In genomic region chr17:17779015-17779611, GRCh38 we compare ENCODE assay signal across 15 cellular contexts. TPM values are rescaled to one million over a fixed set of nuclear protein-coding genes. Genes with fewer than 3 reads are reported as not detected.
DNase-seq lines count a peak whose midpoint lies in the region; ATAC-seq, FAIRE-seq and TF ChIP-seq lines count a peak whose summit lies in the region.
"Had no signal": no experiment of that assay in that cellular context is flagged by ENCODE, and none has a peak within 500 bp of the region (broad histone marks: within the 10 kb centered on the region; RNA-seq: fewer than 3 reads in every experiment).

No MANE protein-coding gene starts in this region.

- no peak overlapping the region for H3K4me3 Mint-ChIP-seq in natural killer cell treated with Interleukin-12 subunit alpha and Interleukin-12 subunit beta and Interleukin-15 and Interleukin-18, amount 100 ng/mL, for 72 hours
- H3K4me3 Mint-ChIP-seq: activated CD4-positive, alpha-beta T cell treated with anti-CD3 and anti-CD28 coated beads, Interleukin-2, amount 10 ng/mL, durations not matched to agents 7 days and 5 days; naive thymus-derived CD8-positive, alpha-beta T cell; stimulated activated effector memory CD8-positive, alpha-beta T cell treated with anti-CD3 and anti-CD28 coated beads, Interleukin-12 subunit alpha, Interleukin-12 subunit beta, amount 100 ng/mL, for 72 hours had no signal

- H3K27ac ChIP-seq in kidney (ENCODE audit: low read depth in 2 of 2, low read length in 2 of 2) = peak overlapping the region; percentile 22 to 85
- H3K27ac ChIP-seq: GM23248 had no signal

- no peaks in the 10 kb centered on the region for H3K9me3 ChIP-seq in kidney (ENCODE audit: control insufficient read depth in 1 of 2, low read length in 2 of 2)

- H3K27ac Mint-ChIP-seq in natural killer cell treated with Interleukin-12 subunit alpha and Interleukin-12 subunit beta and Interleukin-15 and Interleukin-18, amount 100 ng/mL, for 72 hours = no peak overlapping the region
- H3K27ac Mint-ChIP-seq: activated CD4-positive, alpha-beta T cell treated with anti-CD3 and anti-CD28 coated beads, Interleukin-2, amount 10 ng/mL, durations not matched to agents 7 days and 5 days; stimulated activated effector memory CD8-positive, alpha-beta T cell treated with anti-CD3 and anti-CD28 coated beads, Interleukin-12 subunit alpha, Interleukin-12 subunit beta, amount 100 ng/mL, for 72 hours had no signal

- H3K9me3 Mint-ChIP-seq in natural killer cell treated with Interleukin-12 subunit alpha and Interleukin-12 subunit beta and Interleukin-15 and Interleukin-18, amount 100 ng/mL, for 72 hours = no peaks in the 10 kb centered on the region
- H3K9me3 Mint-ChIP-seq: activated CD4-positive, alpha-beta T cell treated with anti-CD3 and anti-CD28 coated beads, Interleukin-2, amount 10 ng/mL, durations not matched to agents 7 days and 5 days; naive thymus-derived CD8-positive, alpha-beta T cell; stimulated activated effector memory CD8-positive, alpha-beta T cell treated with anti-CD3 and anti-CD28 coated beads, Interleukin-12 subunit alpha, Interleukin-12 subunit beta, amount 100 ng/mL, for 72 hours had no signal

- no peak overlapping the region for H3K9ac ChIP-seq in kidney (ENCODE audit: low read length in 2 of 2)
- H3K9ac ChIP-seq: GM23248 had no signal

- peaks cover 5 to 7% of the 10 kb centered on the region in 2 donors for H3K4me1 Mint-ChIP-seq in natural killer cell treated with Interleukin-12 subunit alpha and Interleukin-12 subunit beta and Interleukin-15 and Interleukin-18, amount 100 ng/mL, for 72 hours (ENCODE audit: low read depth in 2 of 2)

- H3K27me3 Mint-ChIP-seq in natural killer cell treated with Interleukin-12 subunit alpha and Interleukin-12 subunit beta and Interleukin-15 and Interleukin-18, amount 100 ng/mL, for 72 hours = peaks cover 0 to 3% of the 10 kb centered on the region in 2 donors
- H3K27me3 Mint-ChIP-seq: naive thymus-derived CD8-positive, alpha-beta T cell had no signal

- intact Hi-C loops in Right ventricle myocardium inferior (cut with DNase I) (no loop called here), cardiac septum (cut with DNase I) (no loop called here), kidney (cut with DNase I) (no loop called here), sciatic nerve (cut with DNase I) (no loop called here)

- no peak overlapping the region for H3K4me3 ChIP-seq in kidney (ENCODE audit: low read length in 2 of 2)
- H3K4me3 ChIP-seq: GM23248 had no signal

- no peaks in the 10 kb centered on the region for H3K36me3 Mint-ChIP-seq in natural killer cell treated with Interleukin-12 subunit alpha and Interleukin-12 subunit beta and Interleukin-15 and Interleukin-18, amount 100 ng/mL, for 72 hours
- H3K36me3 Mint-ChIP-seq: naive thymus-derived CD8-positive, alpha-beta T cell; stimulated activated effector memory CD8-positive, alpha-beta T cell treated with anti-CD3 and anti-CD28 coated beads, Interleukin-12 subunit alpha, Interleukin-12 subunit beta, amount 100 ng/mL, for 72 hours had no signal

- no peak for TF ChIP-seq CTCF in kidney (IDR thresholded peaks at IDR 0.05; ENCODE audit: borderline replicate concordance, extremely low read depth, insufficient read depth)

- H3K4me1 ChIP-seq in kidney (ENCODE audit: control insufficient read depth in 1 of 2, insufficient read depth in 1 of 2, low read depth in 1 of 2, low read length in 2 of 2) = peaks cover 11 to 19% of the 10 kb centered on the region in 2 donors

- DNase-seq in Right ventricle myocardium inferior (ENCODE audit: missing footprints) (no peak), cardiac septum (ENCODE audit: low spot score) (no peak), kidney (peak; percentile 84), sciatic nerve (ENCODE audit: low spot score) (no peak), ureter (ENCODE audit: low spot score) (no peak), NCI-H524 treated with DMSO at 0.1 percent for 48 hours (lab: John Stamatoyannopoulos, UW) (no peak)
- no peak for DNase-seq in natural killer cell treated with Interleukin-12 subunit alpha and Interleukin-12 subunit beta and Interleukin-15 and Interleukin-18, amount 100 ng/mL, for 72 hours (ENCODE audit: low spot score)
- DNase-seq: activated CD4-positive, alpha-beta T cell treated with anti-CD3 and anti-CD28 coated beads, Interleukin-2, amount 10 ng/mL, durations not matched to agents 7 days and 5 days; naive thymus-derived CD8-positive, alpha-beta T cell; NCI-H1092 treated with DMSO at 0.1 percent for 48 hours had no signal

- FAIRE-seq in kidney (lab: Jason Lieb, UNC) = no peak
- FAIRE-seq: A204.1, bronchial epithelial cell had no signal

- ATAC-seq in Right ventricle myocardium inferior (peak; percentile 9), sciatic nerve (peak; percentile 41), GM19467 (IDR thresholded peaks at IDR 0.05; ENCODE audit: unreplicated experiment) (no peak)
- no peak for ATAC-seq in natural killer cell treated with Interleukin-12 subunit alpha and Interleukin-12 subunit beta and Interleukin-15 and Interleukin-18, amount 100 ng/mL, for 72 hours
- ATAC-seq: naive thymus-derived CD8-positive, alpha-beta T cell; stimulated activated effector memory CD8-positive, alpha-beta T cell treated with anti-CD3 and anti-CD28 coated beads, Interleukin-12 subunit alpha, Interleukin-12 subunit beta, amount 100 ng/mL, for 72 hours had no signal

- H3K36me3 ChIP-seq in kidney (ENCODE audit: control insufficient read depth in 1 of 2, insufficient read depth in 2 of 2, low read length in 2 of 2) = no peaks in the 10 kb centered on the region

RNA-seq across cellular contexts. Expression of gene SREBF1, which starts 57.7 kb away (rescaled TPM):
- total RNA-seq in Right ventricle myocardium inferior = 18.9 TPM
- total RNA-seq in cardiac septum = 17.1 TPM
- 48.3 TPM for total RNA-seq in kidney
- polyA plus RNA-seq in kidney (ENCODE audit: insufficient read depth, low read depth, low replicate concordance) = 37.6 TPM
- total RNA-seq in sciatic nerve = 257 TPM
- total RNA-seq in ureter = 127 TPM
- total RNA-seq in natural killer cell treated with Interleukin-12 subunit alpha and Interleukin-12 subunit beta and Interleukin-15 and Interleukin-18, amount 100 ng/mL, for 72 hours = 10 to 100 TPM; 55.8 to 73.5 TPM

Comparison
In these comparisons a context has a peak if more than half of its experiments do, and no peak if none do; other contexts are left out.
1. ATAC-seq: peak in Right ventricle myocardium inferior (single experiment) and sciatic nerve (single experiment); none in natural killer cell treated with Interleukin-12 subunit alpha and Interleukin-12 subunit beta and Interleukin-15 and Interleukin-18, amount 100 ng/mL, for 72 hours (0 of 2) and GM19467 (single experiment).